In genomic region chr9:123984802-123985201, GRCh38 we compare ENCODE assay signal across 33 cellular contexts. TPM values are rescaled to one million over a fixed set of nuclear protein-coding genes. Genes with fewer than 3 reads are reported as not detected.
"Had no signal": no experiment of that assay in that cellular context is flagged by ENCODE, and none has a peak within 500 bp of the region (broad histone marks: within the 10 kb centered on the region; RNA-seq: fewer than 3 reads in every experiment).

No MANE protein-coding gene starts in this region.

- H3K36me3 ChIP-seq: brain microvascular endothelial cell, MG63, Peyer's patch, WERI-Rb-1 had no signal

- H3K4me3 ChIP-seq: MG63, Peyer's patch had no signal

- H3K4me1 ChIP-seq: Peyer's patch had no signal

- H3K9me3 Mint-ChIP-seq: activated CD4-positive, alpha-beta memory T cell treated with anti-CD3 and anti-CD28 coated beads, Interleukin-2, amount 10 ng/mL, durations not matched to agents 7 days and 5 days; activated naive CD8-positive, alpha-beta T cell treated with anti-CD3 and anti-CD28 coated beads for 36 hours had no signal

- H3K4me1 Mint-ChIP-seq: activated CD4-positive, alpha-beta memory T cell treated with anti-CD3 and anti-CD28 coated beads, Interleukin-2, amount 10 ng/mL, durations not matched to agents 7 days and 5 days; activated CD8-positive, alpha-beta memory T cell treated with anti-CD3 and anti-CD28 coated beads, Interleukin-2, amount 10 ng/mL, durations not matched to agents 7 days and 5 days had no signal

- H3K27ac Mint-ChIP-seq: activated CD4-positive, alpha-beta memory T cell treated with anti-CD3 and anti-CD28 coated beads, Interleukin-2, amount 10 ng/mL, durations not matched to agents 7 days and 5 days; activated CD8-positive, alpha-beta memory T cell treated with anti-CD3 and anti-CD28 coated beads, Interleukin-2, amount 10 ng/mL, durations not matched to agents 7 days and 5 days; activated naive CD8-positive, alpha-beta T cell treated with anti-CD3 and anti-CD28 coated beads for 36 hours had no signal

- H3K36me3 Mint-ChIP-seq: activated CD8-positive, alpha-beta memory T cell treated with anti-CD3 and anti-CD28 coated beads, Interleukin-2, amount 10 ng/mL, durations not matched to agents 7 days and 5 days; activated naive CD8-positive, alpha-beta T cell treated with anti-CD3 and anti-CD28 coated beads for 36 hours had no signal

- H3K9me3 ChIP-seq: MG63, Peyer's patch had no signal

- H3K27ac ChIP-seq: brain microvascular endothelial cell, Peyer's patch, WERI-Rb-1 had no signal

- ATAC-seq: activated CD8-positive, alpha-beta memory T cell treated with anti-CD3 and anti-CD28 coated beads, Interleukin-2, amount 10 ng/mL, durations not matched to agents 7 days and 5 days; PC-3 had no signal

- DNase-seq: activated CD4-positive, alpha-beta memory T cell treated with anti-CD3 and anti-CD28 coated beads, Interleukin-2, amount 10 ng/mL, durations not matched to agents 7 days and 5 days; activated CD4-positive, alpha-beta T cell treated with anti-CD3 and anti-CD28 coated beads for 1 hour; activated CD4-positive, alpha-beta T cell treated with anti-CD3 and anti-CD28 coated beads for 48 hours; activated CD4-positive, CD25-positive, alpha-beta regulatory T cell; activated CD8-positive, alpha-beta memory T cell treated with anti-CD3 and anti-CD28 coated beads for 24 hours; activated CD8-positive, alpha-beta memory T cell treated with anti-CD3 and anti-CD28 coated beads, Interleukin-2, amount 10 ng/mL, durations not matched to agents 7 days and 5 days; activated CD8-positive, alpha-beta memory T cell treated with anti-CD3 and anti-CD28 coated beads, Interleukin-2, amount 50 U/mL, for 48 hours; activated effector memory CD4-positive, alpha-beta T cell treated with anti-CD3 and anti-CD28 coated beads, Interleukin-2, amount 50 U/mL, for 16 hours; activated naive CD4-positive, alpha-beta T cell; activated naive CD4-positive, alpha-beta T cell treated with anti-CD3 and anti-CD28 coated beads, Interleukin-2, amount 50 U/mL, for 16 hours; activated naive CD8-positive, alpha-beta T cell treated with anti-CD3 and anti-CD28 coated beads for 36 hours; activated T-cell treated with anti-CD3 and anti-CD28 coated beads, Interleukin-2, amount 50 U/mL, for 48 hours; amniotic stem cell; aorta; brain microvascular endothelial cell; Kasumi-1; KG1; MG63; NCI-H1048; NCI-H1105 treated with DMSO at 0.1 percent for 48 hours; NCI-H1436 treated with DMSO at 0.1 percent for 48 hours; NCI-H1694 treated with DMSO at 0.1 percent for 48 hours; NCI-H2029; NCI-H345; NCI-H524 treated with DMSO at 0.1 percent for 48 hours; PC-3; Peyer's patch; RPMI8226; SW 1271; T1000; WERI-Rb-1 had no signal

- H3K27me3 ChIP-seq: MG63, Peyer's patch had no signal

- H3K4me3 Mint-ChIP-seq: activated CD4-positive, alpha-beta memory T cell treated with anti-CD3 and anti-CD28 coated beads, Interleukin-2, amount 10 ng/mL, durations not matched to agents 7 days and 5 days; activated CD8-positive, alpha-beta memory T cell treated with anti-CD3 and anti-CD28 coated beads, Interleukin-2, amount 10 ng/mL, durations not matched to agents 7 days and 5 days; activated naive CD8-positive, alpha-beta T cell treated with anti-CD3 and anti-CD28 coated beads for 36 hours had no signal

RNA-seq across cellular contexts. Expression of gene LHX2, which starts 26.8 kb away (rescaled TPM):
- total RNA-seq: activated CD4-positive, alpha-beta memory T cell treated with anti-CD3 and anti-CD28 coated beads, Interleukin-2, amount 10 ng/mL, durations not matched to agents 7 days and 5 days; activated CD8-positive, alpha-beta memory T cell treated with anti-CD3 and anti-CD28 coated beads, Interleukin-2, amount 10 ng/mL, durations not matched to agents 7 days and 5 days; activated naive CD8-positive, alpha-beta T cell treated with anti-CD3 and anti-CD28 coated beads for 36 hours; Peyer's patch; T-helper 1 cell treated with Interleukin-12 subunit alpha and Interleukin-12 subunit beta and Interleukin-4 antibody, amounts not matched to agents 30 ng/mL and 1 ng/mL, for 36 hours; T-helper 2 cell treated with Interferon-gamma antibody and Interleukin-4, amounts not matched to agents 100 ng/mL and 5 ng/mL, for 36 hours had no signal
